In genomic region chr17:29368926-29369325, GRCh38 we compare ENCODE assay signal across 21 cellular contexts. TPM values are rescaled to one million over a fixed set of nuclear protein-coding genes. Genes with fewer than 3 reads are reported as not detected.
A peak's percentile ranks its signal among the peaks of the same experiment; 100 is the strongest.
DNase-seq lines count a peak whose midpoint lies in the region; ATAC-seq and TF ChIP-seq lines count a peak whose summit lies in the region.
"Had no signal": no experiment of that assay in that cellular context is flagged by ENCODE, and none has a peak within 500 bp of the region (broad histone marks: within the 10 kb centered on the region; RNA-seq: fewer than 3 reads in every experiment).

No MANE protein-coding gene starts in this region.

- H2AFZ ChIP-seq in mesenchymal stem cell (ENCODE audit: low read depth, low read length) = no peak overlapping the region
- H2AFZ ChIP-seq: PC-9 had no signal

- H2BK15ac ChIP-seq in mesenchymal stem cell (ENCODE audit: low read depth, poor library complexity, severe bottlenecking) = no peak overlapping the region

- 33 to 53% (median 46%) methylated on average over 4 of the region's 4 CpGs for WGBS in heart left ventricle, 4 donors
- no CpG with 5 or more reads among the region's 4 CpGs for WGBS in mesenchymal stem cell

- H4K91ac ChIP-seq in mesenchymal stem cell (ENCODE audit: low read length) = no peak overlapping the region

- TF ChIP-seq CTCF in heart left ventricle (IDR thresholded peaks at IDR 0.05) = no peak

- no peak overlapping the region for H2BK12ac ChIP-seq in mesenchymal stem cell (ENCODE audit: low read length in 2 of 2)

- no peaks in the 10 kb centered on the region for H3K79me1 ChIP-seq in mesenchymal stem cell (replicated peaks; ENCODE audit: low read length, poor library complexity, severe bottlenecking)

- H2BK5ac ChIP-seq in mesenchymal stem cell (ENCODE audit: low read depth, low read length, poor library complexity, severe bottlenecking) = no peak overlapping the region

- H3K27me3 ChIP-seq in heart left ventricle (no peaks in the 10 kb centered on the region), mesenchymal stem cell (ENCODE audit: control insufficient read depth in 1 of 2, insufficient read depth in 1 of 2, low read length in 2 of 2) (no peaks in the 10 kb centered on the region)

- H3K36me3 Mint-ChIP-seq in activated CD4-positive, alpha-beta memory T cell treated with anti-CD3 and anti-CD28 coated beads for 36 hours = no peaks in the 10 kb centered on the region
- H3K36me3 Mint-ChIP-seq in activated T-helper 2 cell treated with anti-CD3 and anti-CD28 coated beads, Interferon-gamma antibody, Interleukin-2, Interleukin-4, amounts not matched to agents 10 μg/mL and 5 μg/mL and 100 μg/mL, durations not matched to agents 14 hours and 24 hours and 36 hours (ENCODE audit: low read depth) = no peaks in the 10 kb centered on the region
- H3K36me3 Mint-ChIP-seq: CD8-positive, alpha-beta T cell had no signal

- CTCF ChIA-PET in activated CD4-positive, alpha-beta memory T cell treated with anti-CD3 and anti-CD28 coated beads for 36 hours (lab: Charles Lee) = interaction anchor here (0.7 to 5.1 kb wide), 45 partner anchors 11 to 244 kb away, joined by 3 to 104 read pairs (median 6); partner anchors contain the start of genes ABHD15, ANKRD13B, TAOK1 and TP53I13

- H3K27me3 Mint-ChIP-seq in activated CD4-positive, alpha-beta memory T cell treated with anti-CD3 and anti-CD28 coated beads for 36 hours = no peaks in the 10 kb centered on the region
- no peaks in the 10 kb centered on the region for H3K27me3 Mint-ChIP-seq in activated T-helper 2 cell treated with anti-CD3 and anti-CD28 coated beads, Interferon-gamma antibody, Interleukin-2, Interleukin-4, amounts not matched to agents 10 μg/mL and 5 μg/mL and 100 μg/mL, durations not matched to agents 14 hours and 24 hours and 36 hours (ENCODE audit: low read depth)
- H3K27me3 Mint-ChIP-seq: activated CD4-positive, alpha-beta T cell treated with anti-CD3 and anti-CD28 coated beads, Interleukin-2, amount 10 ng/mL, durations not matched to agents 24 days and 14 days had no signal

- no peaks in the 10 kb centered on the region for H3K9me3 Mint-ChIP-seq in activated CD4-positive, alpha-beta memory T cell treated with anti-CD3 and anti-CD28 coated beads for 36 hours
- H3K9me3 Mint-ChIP-seq in activated T-helper 2 cell treated with anti-CD3 and anti-CD28 coated beads, Interferon-gamma antibody, Interleukin-2, Interleukin-4, amounts not matched to agents 10 μg/mL and 5 μg/mL and 100 μg/mL, durations not matched to agents 14 hours and 24 hours and 36 hours = no peaks in the 10 kb centered on the region
- H3K9me3 Mint-ChIP-seq: activated CD4-positive, alpha-beta T cell treated with anti-CD3 and anti-CD28 coated beads, Interleukin-2, amount 10 ng/mL, durations not matched to agents 24 days and 14 days; CD8-positive, alpha-beta T cell; nephron had no signal

- H3K4me1 ChIP-seq in heart left ventricle = peaks cover 0 to 20% (median 7%) of the 10 kb centered on the region in 12 donors
- H3K4me1 ChIP-seq in mesenchymal stem cell (ENCODE audit: control insufficient read depth, insufficient read depth, low read depth, low read length) = no peaks in the 10 kb centered on the region

- H3K14ac ChIP-seq in mesenchymal stem cell (ENCODE audit: low read length in 2 of 2) = no peak overlapping the region

- H3K27ac ChIP-seq in heart left ventricle = peak overlapping the region in 7 of 12 donors; percentile 21 to 78 (median 71)
- H3K27ac ChIP-seq in mesenchymal stem cell (ENCODE audit: low read length, poor library complexity, severe bottlenecking) = no peak overlapping the region
- H3K27ac ChIP-seq: epithelial cell of prostate, PC-9 had no signal

- no peak overlapping the region for H2AK5ac ChIP-seq in mesenchymal stem cell (ENCODE audit: low read length, severe bottlenecking)

- ATAC-seq in heart left ventricle = peak; percentile 76 to 86 (median 81)
- ATAC-seq in HG03045 (IDR thresholded peaks at IDR 0.05; ENCODE audit: unreplicated experiment) = no peak

- TF ChIP-seq POLR2A in heart left ventricle (IDR thresholded peaks at IDR 0.05) = no peak

- no peak overlapping the region for H3K4ac ChIP-seq in mesenchymal stem cell (ENCODE audit: low read depth in 1 of 2, low read length in 2 of 2)

- no peaks in the 10 kb centered on the region for H3K4me1 Mint-ChIP-seq in activated CD4-positive, alpha-beta memory T cell treated with anti-CD3 and anti-CD28 coated beads for 36 hours (ENCODE audit: low read depth)
- no peaks in the 10 kb centered on the region for H3K4me1 Mint-ChIP-seq in activated T-helper 2 cell treated with anti-CD3 and anti-CD28 coated beads, Interferon-gamma antibody, Interleukin-2, Interleukin-4, amounts not matched to agents 10 μg/mL and 5 μg/mL and 100 μg/mL, durations not matched to agents 14 hours and 24 hours and 36 hours (ENCODE audit: low read depth)
- H3K4me1 Mint-ChIP-seq: activated CD4-positive, alpha-beta T cell treated with anti-CD3 and anti-CD28 coated beads, Interleukin-2, amount 10 ng/mL, durations not matched to agents 24 days and 14 days; nephron had no signal

- H3K4me2 ChIP-seq in mesenchymal stem cell (ENCODE audit: low read length, poor library complexity, severe bottlenecking) = no peak overlapping the region
- H3K4me2 ChIP-seq: PC-9 had no signal

- no peak overlapping the region for H3K23ac ChIP-seq in mesenchymal stem cell (ENCODE audit: low read length in 2 of 2)

- H3K36me3 ChIP-seq in heart left ventricle (no peaks in the 10 kb centered on the region), mesenchymal stem cell (ENCODE audit: control insufficient read depth in 1 of 2, insufficient read depth in 2 of 2, low read depth in 1 of 2, low read length in 2 of 2) (no peaks in the 10 kb centered on the region)

- H3K18ac ChIP-seq in mesenchymal stem cell (ENCODE audit: low read depth in 1 of 2, low read length in 2 of 2) = no peak overlapping the region

- no peak overlapping the region for H3K4me3 Mint-ChIP-seq in activated CD4-positive, alpha-beta memory T cell treated with anti-CD3 and anti-CD28 coated beads for 36 hours
- H3K4me3 Mint-ChIP-seq in activated T-helper 2 cell treated with anti-CD3 and anti-CD28 coated beads, Interferon-gamma antibody, Interleukin-2, Interleukin-4, amounts not matched to agents 10 μg/mL and 5 μg/mL and 100 μg/mL, durations not matched to agents 14 hours and 24 hours and 36 hours (ENCODE audit: low read depth) = no peak overlapping the region
- H3K4me3 Mint-ChIP-seq: activated CD4-positive, alpha-beta T cell treated with anti-CD3 and anti-CD28 coated beads, Interleukin-2, amount 10 ng/mL, durations not matched to agents 24 days and 14 days; CD8-positive, alpha-beta T cell; nephron had no signal

- H4K8ac ChIP-seq in mesenchymal stem cell (ENCODE audit: low read length) = no peak overlapping the region

- no peak overlapping the region for H3K4me3 ChIP-seq in heart left ventricle
- no peak overlapping the region for H3K4me3 ChIP-seq in mesenchymal stem cell (ENCODE audit: insufficient read depth in 1 of 2, low read depth in 1 of 2, low read length in 2 of 2)
- H3K4me3 ChIP-seq: PC-9 had no signal

- no peak overlapping the region for H2BK120ac ChIP-seq in mesenchymal stem cell (ENCODE audit: low read depth, low read length)

- H3K27ac Mint-ChIP-seq in activated CD4-positive, alpha-beta memory T cell treated with anti-CD3 and anti-CD28 coated beads for 36 hours = no peak overlapping the region
- H3K27ac Mint-ChIP-seq in activated T-helper 2 cell treated with anti-CD3 and anti-CD28 coated beads, Interferon-gamma antibody, Interleukin-2, Interleukin-4, amounts not matched to agents 10 μg/mL and 5 μg/mL and 100 μg/mL, durations not matched to agents 14 hours and 24 hours and 36 hours = no peak overlapping the region
- H3K27ac Mint-ChIP-seq: activated CD4-positive, alpha-beta T cell treated with anti-CD3 and anti-CD28 coated beads, Interleukin-2, amount 10 ng/mL, durations not matched to agents 24 days and 14 days; CD8-positive, alpha-beta T cell; nephron had no signal

- POLR2A ChIA-PET in activated CD4-positive, alpha-beta memory T cell treated with anti-CD3 and anti-CD28 coated beads for 36 hours (lab: Charles Lee) = no interaction called here

- peak overlapping the region; percentile 42 for H3K9ac ChIP-seq in mesenchymal stem cell (ENCODE audit: low read length)
- H3K9ac ChIP-seq: SK-N-SH had no signal

- H3K9me3 ChIP-seq in heart left ventricle (no peaks in the 10 kb centered on the region), mesenchymal stem cell (ENCODE audit: control insufficient read depth, low read length) (no peaks in the 10 kb centered on the region)
- H3K9me3 ChIP-seq: SK-N-SH had no signal

- intact Hi-C loops in heart left ventricle (cut with DNase I) = loop anchor here in 2 of 10 donors (2.0 kb wide), 1 partner anchor 166 kb away; no protein-coding TSS in a partner anchor
- intact Hi-C loops in activated CD4-positive, alpha-beta memory T cell treated with anti-CD3 and anti-CD28 coated beads for 36 hours (cut with micrococcal nuclease) = no loop called here
- intact Hi-C loops in activated T-helper 2 cell treated with anti-CD3 and anti-CD28 coated beads, Interferon-gamma antibody, Interleukin-2, Interleukin-4, amounts not matched to agents 10 μg/mL and 5 μg/mL and 100 μg/mL, durations not matched to agents 14 hours and 24 hours and 36 hours (cut with micrococcal nuclease) = no loop called here

- DNase-seq in COLO829 (ENCODE audit: low spot score) (peak; percentile 50), NCI-H526 (lab: John Stamatoyannopoulos, UW) (peak; percentile 35 to 53), heart left ventricle (peak in 4 of 5 donors; percentile 23 to 68 (median 38)), mesenchymal stem cell (no peak)
- no peak for DNase-seq in stimulated activated CD4-positive, alpha-beta T cell treated with anti-CD3 and anti-CD28 coated beads, Interleukin-4, amount 100 ng/mL, for 24 hours
- no peak for DNase-seq in activated CD4-positive, alpha-beta memory T cell treated with anti-CD3 and anti-CD28 coated beads for 36 hours
- DNase-seq in activated T-helper 2 cell treated with anti-CD3 and anti-CD28 coated beads, Interferon-gamma antibody, Interleukin-2, Interleukin-4, amounts not matched to agents 10 μg/mL and 5 μg/mL and 100 μg/mL, durations not matched to agents 14 hours and 24 hours and 36 hours (ENCODE audit: low spot score) = no peak
- DNase-seq: activated CD4-positive, alpha-beta T cell treated with anti-CD3 and anti-CD28 coated beads, Interleukin-2, amount 10 ng/mL, durations not matched to agents 24 days and 14 days; activated naive CD4-positive, alpha-beta T cell; anterior cingulate cortex; DND-41; NCI-H146; NCI-H510A treated with DMSO at 0.1 percent for 48 hours; PC-9; SK-N-SH; stimulated activated naive CD8-positive, alpha-beta T cell treated with anti-CD3 and anti-CD28 coated beads, Interleukin-15, Interleukin-2, amounts not matched to agents 100 U/mL and 50 U/mL, for 24 hours; T1000 had no signal

RNA-seq across cellular contexts. Expression of gene TAOK1, which starts 21.2 kb away (rescaled TPM):
- total RNA-seq in heart left ventricle = 10 to 100 TPM; 41.7 to 81.2 (median 62.9) TPM
- 10 to 100 TPM in 1 of 2 donors, 1 to 10 TPM in 1; 9.2 to 17.4 TPM for polyA plus RNA-seq in heart left ventricle
- 23.2 TPM for polyA plus RNA-seq in mesenchymal stem cell (2013, experiment 1 of 2)
- polyA plus RNA-seq in mesenchymal stem cell (2013, experiment 2 of 2) = 23.3 TPM
- 10 to 100 TPM; 29.8 to 34.3 TPM for total RNA-seq in activated CD4-positive, alpha-beta memory T cell treated with anti-CD3 and anti-CD28 coated beads for 36 hours
- 41.9 and 47.9 TPM in 2 replicates for total RNA-seq in activated T-helper 2 cell treated with anti-CD3 and anti-CD28 coated beads, Interferon-gamma antibody, Interleukin-2, Interleukin-4, amounts not matched to agents 10 μg/mL and 5 μg/mL and 100 μg/mL, durations not matched to agents 14 hours and 24 hours and 36 hours

Comparison
In these comparisons a context has a peak if more than half of its experiments do, and no peak if none do; other contexts are left out.
1. DNase-seq: peak in COLO829 (single experiment), NCI-H526 (2 of 2) and heart left ventricle (4 of 5); none in mesenchymal stem cell (single experiment), stimulated activated CD4-positive, alpha-beta T cell treated with anti-CD3 and anti-CD28 coated beads, Interleukin-4, amount 100 ng/mL, for 24 hours (single experiment), activated CD4-positive, alpha-beta memory T cell treated with anti-CD3 and anti-CD28 coated beads for 36 hours (single experiment) and activated T-helper 2 cell treated with anti-CD3 and anti-CD28 coated beads, Interferon-gamma antibody, Interleukin-2, Interleukin-4, amounts not matched to agents 10 μg/mL and 5 μg/mL and 100 μg/mL, durations not matched to agents 14 hours and 24 hours and 36 hours (single experiment).